ENCODE assay signal across 18 cellular contexts in genomic region chr11:75800136-75800675, GRCh38.
"Had no signal": no experiment of that assay in that cellular context is flagged by ENCODE, and none has a peak within 500 bp of the region (broad histone marks: within the 10 kb centered on the region; RNA-seq: fewer than 3 reads in every experiment).

No MANE protein-coding gene starts in this region.

- H3K27me3 ChIP-seq: dorsolateral prefrontal cortex, gastrocnemius medialis had no signal

- H3K4me3 ChIP-seq: dorsolateral prefrontal cortex, gastrocnemius medialis, thoracic aorta had no signal

- H3K4me1 ChIP-seq: gastrocnemius medialis had no signal

- H3K36me3 ChIP-seq: gastrocnemius medialis, thoracic aorta had no signal

- DNase-seq: activated CD4-positive, alpha-beta memory T cell treated with anti-CD3 and anti-CD28 coated beads, Interleukin-2, amount 10 ng/mL, durations not matched to agents 7 days and 5 days; activated CD4-positive, alpha-beta T cell treated with anti-CD3 and anti-CD28 coated beads for 1 hour; activated CD4-positive, alpha-beta T cell treated with anti-CD3 and anti-CD28 coated beads, Interleukin-2, amount 10 ng/mL, durations not matched to agents 7 days and 5 days; activated CD8-positive, alpha-beta memory T cell treated with anti-CD3 and anti-CD28 coated beads, Interleukin-2, amount 50 U/mL, for 48 hours; activated naive CD8-positive, alpha-beta T cell treated with anti-CD3 and anti-CD28 coated beads, Interleukin-2, amount 50 U/mL, for 24 hours; activated T-cell treated with anti-CD3 and anti-CD28 coated beads, Interleukin-2, amount 50 U/mL, for 24 hours; effector memory CD4-positive, alpha-beta T cell; gastrocnemius medialis; glutamatergic neuron; hippocampal formation; naive thymus-derived CD8-positive, alpha-beta T cell; right cardiac atrium; stimulated activated CD4-positive, alpha-beta T cell treated with anti-CD3 and anti-CD28 coated beads, Interleukin-2, amount 100 ng/mL, for 48 hours; stimulated activated naive CD8-positive, alpha-beta T cell treated with anti-CD3 and anti-CD28 coated beads, Interleukin-15, Interleukin-2, amounts not matched to agents 100 U/mL and 50 U/mL, for 24 hours; T-helper 17 cell; trophoblast cell had no signal

- H3K9me3 ChIP-seq: gastrocnemius medialis, thoracic aorta had no signal

- ATAC-seq: activated naive CD8-positive, alpha-beta T cell treated with anti-CD3 and anti-CD28 coated beads, Interleukin-2, amount 50 U/mL, for 24 hours; gastrocnemius medialis; naive thymus-derived CD8-positive, alpha-beta T cell; right cardiac atrium; stimulated activated naive CD8-positive, alpha-beta T cell treated with anti-CD3 and anti-CD28 coated beads, Interleukin-15, Interleukin-2, amounts not matched to agents 100 U/mL and 50 U/mL, for 24 hours; T-helper 17 cell had no signal

- H3K27ac ChIP-seq: gastrocnemius medialis, thoracic aorta had no signal
